In genomic region chr5:174725991-174726601, GRCh38 we compare ENCODE assay signal across 10 cellular contexts. TPM values are rescaled to one million over a fixed set of nuclear protein-coding genes. Genes with fewer than 3 reads are reported as not detected.
DNase-seq lines count a peak whose midpoint lies in the region; ATAC-seq and TF ChIP-seq lines count a peak whose summit lies in the region.
"Had no signal": no experiment of that assay in that cellular context is flagged by ENCODE, and none has a peak within 500 bp of the region (broad histone marks: within the 10 kb centered on the region; RNA-seq: fewer than 3 reads in every experiment).

No MANE protein-coding gene starts in this region.

- H3K36me3 ChIP-seq in cardiac muscle cell (peaks cover 13% of the 10 kb centered on the region), breast epithelium (no peaks in the 10 kb centered on the region), urinary bladder (ENCODE audit: insufficient read depth) (no peaks in the 10 kb centered on the region)
- H3K36me3 ChIP-seq in naive thymus-derived CD4-positive, alpha-beta T cell (ENCODE audit: control insufficient read depth in 2 of 3, insufficient read depth in 3 of 3, low read length in 3 of 3): no peaks in the 10 kb centered on the region
- H3K36me3 ChIP-seq: thoracic aorta had no signal

- peaks cover 79% of the 10 kb centered on the region for H3K4me1 Mint-ChIP-seq in mesothelial cell of epicardium
- peaks cover 4 to 22% (median 12%) of the 10 kb centered on the region in 7 donors for H3K4me1 Mint-ChIP-seq in naive thymus-derived CD4-positive, alpha-beta T cell

- no peak for ATAC-seq in Right ventricle myocardium inferior
- no peak for ATAC-seq in naive thymus-derived CD4-positive, alpha-beta T cell

- H3K27ac ChIP-seq in cardiac muscle cell: no peak overlapping the region
- H3K27ac ChIP-seq in breast epithelium: no peak overlapping the region
- H3K27ac ChIP-seq in urinary bladder (ENCODE audit: low read depth): no peak overlapping the region
- no peak overlapping the region for H3K27ac ChIP-seq in naive thymus-derived CD4-positive, alpha-beta T cell (ENCODE audit: low read depth, low read length)
- H3K27ac ChIP-seq: thoracic aorta had no signal

- no peak for DNase-seq in cardiac muscle cell (ENCODE audit: low read depth in 1 of 2, low spot score in 1 of 2)
- no peak for DNase-seq in Right ventricle myocardium inferior (ENCODE audit: missing footprints)
- no peak for DNase-seq in breast epithelium (ENCODE audit: low spot score in 2 of 2)
- no peak for DNase-seq in mesothelial cell of epicardium (ENCODE audit: low spot score in 2 of 2, unreplicated experiment in 2 of 2)
- DNase-seq in stimulated activated CD4-positive, alpha-beta T cell treated with anti-CD3 and anti-CD28 coated beads, Interleukin-4, amount 100 ng/mL, for 24 hours: no peak
- no peak for DNase-seq in naive thymus-derived CD4-positive, alpha-beta T cell
- DNase-seq in germinal center (ENCODE audit: low spot score): no peak
- DNase-seq: small intestine had no signal

- CTCF ChIA-PET in naive thymus-derived CD4-positive, alpha-beta T cell (lab: Charles Lee): no interaction called here

- H3K9me3 ChIP-seq in cardiac muscle cell (ENCODE audit: low read depth) (no peaks in the 10 kb centered on the region), breast epithelium (no peaks in the 10 kb centered on the region)
- H3K9me3 ChIP-seq in naive thymus-derived CD4-positive, alpha-beta T cell (ENCODE audit: control insufficient read depth in 2 of 3, low read length in 3 of 3): no peaks in the 10 kb centered on the region
- H3K9me3 ChIP-seq: thoracic aorta had no signal

- no peaks in the 10 kb centered on the region for H3K27me3 Mint-ChIP-seq in mesothelial cell of epicardium (ENCODE audit: low read depth)
- H3K27me3 Mint-ChIP-seq in naive thymus-derived CD4-positive, alpha-beta T cell: peaks cover 84 to 90% (median 88%) of the 10 kb centered on the region in 5 donors

- H3K36me3 Mint-ChIP-seq in mesothelial cell of epicardium: peaks cover 3% of the 10 kb centered on the region
- H3K36me3 Mint-ChIP-seq in naive thymus-derived CD4-positive, alpha-beta T cell: peaks cover 0 to 12% (median 2%) of the 10 kb centered on the region in 5 donors

- TF ChIP-seq POLR2A in breast epithelium (IDR thresholded peaks at IDR 0.05): no peak

- POLR2A ChIA-PET in naive thymus-derived CD4-positive, alpha-beta T cell (lab: Charles Lee): no interaction called here

- intact Hi-C loops in Right ventricle myocardium inferior (cut with DNase I): no loop called here
- intact Hi-C loops in breast epithelium (cut with DNase I; ENCODE audit: low total_unique reads): loop anchor here (5.0 kb wide), 1 partner anchor 916 kb away; no protein-coding TSS in a partner anchor
- intact Hi-C loops in naive thymus-derived CD4-positive, alpha-beta T cell (cut with micrococcal nuclease): no loop called here

- H3K4me1 ChIP-seq in cardiac muscle cell (ENCODE audit: low read depth): peaks cover 56% of the 10 kb centered on the region
- no peaks in the 10 kb centered on the region for H3K4me1 ChIP-seq in breast epithelium
- no peaks in the 10 kb centered on the region for H3K4me1 ChIP-seq in urinary bladder (ENCODE audit: insufficient read depth)
- no peaks in the 10 kb centered on the region for H3K4me1 ChIP-seq in naive thymus-derived CD4-positive, alpha-beta T cell (ENCODE audit: control insufficient read depth in 2 of 2, insufficient read depth in 2 of 2, low read length in 2 of 2)

- peak overlapping the region; percentile 92 for H3K4me3 Mint-ChIP-seq in mesothelial cell of epicardium
- peak overlapping the region in 4 of 10 donors; percentile 26 to 61 (median 46) for H3K4me3 Mint-ChIP-seq in naive thymus-derived CD4-positive, alpha-beta T cell

- H3K4me3 ChIP-seq in cardiac muscle cell (peak overlapping the region; percentile 85), breast epithelium (peak overlapping the region in 2 of 3 donors; percentile 76 to 89), urinary bladder (ENCODE audit: low read depth, low read length) (peak overlapping the region; percentile 79)
- H3K4me3 ChIP-seq in naive thymus-derived CD4-positive, alpha-beta T cell (ENCODE audit: low read length): no peak overlapping the region

- H3K27me3 ChIP-seq in cardiac muscle cell (peaks cover 22% of the 10 kb centered on the region), breast epithelium (peaks cover 0 to 21% of the 10 kb centered on the region in 2 donors)
- H3K27me3 ChIP-seq in naive thymus-derived CD4-positive, alpha-beta T cell (ENCODE audit: control insufficient read depth in 2 of 2, insufficient read depth in 2 of 2, low read length in 2 of 2): peaks cover 0 to 20% of the 10 kb centered on the region in 2 donors

- TF ChIP-seq CTCF in cardiac muscle cell (IDR thresholded peaks at IDR 0.05; ENCODE audit: low read depth, low read length) (no peak), breast epithelium (IDR thresholded peaks at IDR 0.05) (no peak), mesothelial cell of epicardium (IDR thresholded peaks at IDR 0.05; ENCODE audit: unreplicated experiment) (no peak)

- H3K9me3 Mint-ChIP-seq in mesothelial cell of epicardium: no peaks in the 10 kb centered on the region
- H3K9me3 Mint-ChIP-seq in naive thymus-derived CD4-positive, alpha-beta T cell: peaks cover 0 to 15% (median 0%) of the 10 kb centered on the region in 11 donors

- peak overlapping the region; percentile 95 for H3K27ac Mint-ChIP-seq in mesothelial cell of epicardium
- H3K27ac Mint-ChIP-seq in naive thymus-derived CD4-positive, alpha-beta T cell: no peak overlapping the region

- 52% methylated on average over 11 of the region's 11 CpGs for WGBS in urinary bladder

RNA-seq across cellular contexts. Expression of gene MSX2, which starts 1.7 kb away (rescaled TPM):
- total RNA-seq in cardiac muscle cell (104 and 125 TPM in 2 replicates), Right ventricle myocardium inferior (1.4 TPM), breast epithelium (10 to 100 TPM in 2 of 3 donors, 1 to 10 TPM in 1; 1.6 to 12.7 (median 11.5) TPM), mesothelial cell of epicardium (83.9 to 86.9 TPM (median 85.2 TPM) in 3 replicates), urinary bladder (11.3 TPM)
- polyA plus RNA-seq in cardiac muscle cell (91.8 and 123 TPM in 2 replicates), urinary bladder (16.4 TPM)
- total RNA-seq in naive thymus-derived CD4-positive, alpha-beta T cell: not detected
- not detected for polyA plus RNA-seq in naive thymus-derived CD4-positive, alpha-beta T cell
